ENCODE assay signal across 1 cellular context in genomic region chr2:218717262-218717661, GRCh38.
TF ChIP-seq lines count a peak whose summit lies in the region.

No MANE protein-coding gene starts in this region.

TF ChIP-seq in WTC11, 78 proteins besides CTCF, POLR2A, EP300 and RAD21:
- TF ChIP-seq, protein P1, sequence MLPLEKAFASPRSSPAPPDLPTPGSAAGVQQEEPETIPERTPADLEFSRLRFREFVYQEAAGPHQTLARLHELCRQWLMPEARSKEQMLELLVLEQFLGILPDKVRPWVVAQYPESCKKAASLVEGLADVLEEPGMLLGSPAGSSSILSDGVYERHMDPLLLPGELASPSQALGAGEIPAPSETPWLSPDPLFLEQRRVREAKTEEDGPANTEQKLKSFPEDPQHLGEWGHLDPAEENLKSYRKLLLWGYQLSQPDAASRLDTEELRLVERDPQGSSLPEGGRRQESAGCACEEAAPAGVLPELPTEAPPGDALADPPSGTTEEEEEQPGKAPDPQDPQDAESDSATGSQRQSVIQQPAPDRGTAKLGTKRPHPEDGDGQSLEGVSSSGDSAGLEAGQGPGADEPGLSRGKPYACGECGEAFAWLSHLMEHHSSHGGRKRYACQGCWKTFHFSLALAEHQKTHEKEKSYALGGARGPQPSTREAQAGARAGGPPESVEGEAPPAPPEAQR (CRISPR knock-in tag; IDR thresholded peaks at IDR 0.05): no peak
- no peak for TF ChIP-seq NR2C2 (CRISPR knock-in tag; IDR thresholded peaks at IDR 0.05)
- TF ChIP-seq HMGA2 (CRISPR knock-in tag; IDR thresholded peaks at IDR 0.05): no peak
- TF ChIP-seq, protein P2, sequence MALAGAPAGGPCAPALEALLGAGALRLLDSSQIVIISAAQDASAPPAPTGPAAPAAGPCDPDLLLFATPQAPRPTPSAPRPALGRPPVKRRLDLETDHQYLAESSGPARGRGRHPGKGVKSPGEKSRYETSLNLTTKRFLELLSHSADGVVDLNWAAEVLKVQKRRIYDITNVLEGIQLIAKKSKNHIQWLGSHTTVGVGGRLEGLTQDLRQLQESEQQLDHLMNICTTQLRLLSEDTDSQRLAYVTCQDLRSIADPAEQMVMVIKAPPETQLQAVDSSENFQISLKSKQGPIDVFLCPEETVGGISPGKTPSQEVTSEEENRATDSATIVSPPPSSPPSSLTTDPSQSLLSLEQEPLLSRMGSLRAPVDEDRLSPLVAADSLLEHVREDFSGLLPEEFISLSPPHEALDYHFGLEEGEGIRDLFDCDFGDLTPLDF (CRISPR knock-in tag; IDR thresholded peaks at IDR 0.05): no peak
- TF ChIP-seq EMX1 (CRISPR knock-in tag; IDR thresholded peaks at IDR 0.05): no peak
- no peak for TF ChIP-seq ARID4B (CRISPR knock-in tag; IDR thresholded peaks at IDR 0.05; ENCODE audit: borderline replicate concordance)
- TF ChIP-seq, protein P3, sequence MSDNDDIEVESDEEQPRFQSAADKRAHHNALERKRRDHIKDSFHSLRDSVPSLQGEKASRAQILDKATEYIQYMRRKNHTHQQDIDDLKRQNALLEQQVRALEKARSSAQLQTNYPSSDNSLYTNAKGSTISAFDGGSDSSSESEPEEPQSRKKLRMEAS (CRISPR knock-in tag; IDR thresholded peaks at IDR 0.05): no peak
- no peak for TF ChIP-seq CREM (CRISPR knock-in tag; IDR thresholded peaks at IDR 0.05)
- TF ChIP-seq RORB (CRISPR knock-in tag; IDR thresholded peaks at IDR 0.05): no peak
- TF ChIP-seq ZNF416 (CRISPR knock-in tag; IDR thresholded peaks at IDR 0.05): no peak
- TF ChIP-seq ZNF317 (CRISPR knock-in tag; IDR thresholded peaks at IDR 0.05; ENCODE audit: borderline replicate concordance, low read depth): no peak
- no peak for TF ChIP-seq TEAD4 (CRISPR knock-in tag; IDR thresholded peaks at IDR 0.05)
- no peak for TF ChIP-seq ZNF671 (CRISPR knock-in tag; IDR thresholded peaks at IDR 0.05)
- no peak for TF ChIP-seq PRRX2 (CRISPR knock-in tag; IDR thresholded peaks at IDR 0.05)
- TF ChIP-seq FOXK1 (CRISPR knock-in tag; IDR thresholded peaks at IDR 0.05): no peak
- TF ChIP-seq, protein P4, sequence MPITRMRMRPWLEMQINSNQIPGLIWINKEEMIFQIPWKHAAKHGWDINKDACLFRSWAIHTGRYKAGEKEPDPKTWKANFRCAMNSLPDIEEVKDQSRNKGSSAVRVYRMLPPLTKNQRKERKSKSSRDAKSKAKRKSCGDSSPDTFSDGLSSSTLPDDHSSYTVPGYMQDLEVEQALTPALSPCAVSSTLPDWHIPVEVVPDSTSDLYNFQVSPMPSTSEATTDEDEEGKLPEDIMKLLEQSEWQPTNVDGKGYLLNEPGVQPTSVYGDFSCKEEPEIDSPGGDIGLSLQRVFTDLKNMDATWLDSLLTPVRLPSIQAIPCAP (CRISPR knock-in tag; IDR thresholded peaks at IDR 0.05): no peak
- no peak for TF ChIP-seq MXD4 (CRISPR knock-in tag; IDR thresholded peaks at IDR 0.05; ENCODE audit: borderline replicate concordance)
- TF ChIP-seq ZMAT4 (CRISPR knock-in tag; IDR thresholded peaks at IDR 0.05): no peak
- no peak for TF ChIP-seq FOXJ3 (CRISPR knock-in tag; IDR thresholded peaks at IDR 0.05; ENCODE audit: borderline replicate concordance)
